1 cellular context compared by ENCODE assay signal in genomic region chr19:39846176-39846677, GRCh38.
A peak's percentile ranks its signal among the peaks of the same experiment; 100 is the strongest.
TF ChIP-seq lines count a peak whose summit lies in the region.

Gene FBL, minus strand, starts transcription at chr19:39846379. Its CDS starts 79 bp downstream, at chr19:39846300.

TF ChIP-seq in K562, 482 proteins besides CTCF, POLR2A, EP300 and RAD21 (continued from another document and continues in another):
- TF ChIP-seq ZMIZ1 (IDR thresholded peaks at IDR 0.05; ENCODE audit: low read depth in 2 of 2, low read length in 2 of 2), result peak in 1 of 2 experiments; percentile 75; a peak in 2 of 4 replicates
- TF ChIP-seq UBTF (IDR thresholded peaks at IDR 0.05; ENCODE audit: borderline replicate concordance in 1 of 2, low read depth in 2 of 2, low read length in 2 of 2), result peak in 1 of 2 experiments; percentile 75; a peak in 1 of 4 replicates
- TF ChIP-seq ETV5 (CRISPR knock-in tag; IDR thresholded peaks at IDR 0.05; ENCODE audit: low read depth), result no peak
- peak; percentile 84 for TF ChIP-seq CREM (IDR thresholded peaks at IDR 0.05; ENCODE audit: low read depth)
- 0 out of 2 replicates have a peak, but pooled peaks have one; percentile 17 for TF ChIP-seq ZNF592 (IDR thresholded peaks at IDR 0.05)
- TF ChIP-seq TEAD1 (CRISPR knock-in tag; IDR thresholded peaks at IDR 0.05), result no peak
- TF ChIP-seq NR2C2 (CRISPR knock-in tag; IDR thresholded peaks at IDR 0.05), result no peak
- 0 out of 2 replicates have a peak, but pooled peaks have one; percentile 46 for TF ChIP-seq NR2C2 (tag; IDR thresholded peaks at IDR 0.05)
- TF ChIP-seq ATF1 (CRISPR knock-in tag; IDR thresholded peaks at IDR 0.05), result no peak
- peak; percentile 65 for TF ChIP-seq ATF1 (tag; IDR thresholded peaks at IDR 0.05)
- TF ChIP-seq POLR2G (IDR thresholded peaks at IDR 0.05; ENCODE audit: low read depth, low read length), result peak; percentile 96
- peak in 1 of 2 experiments; percentile 99; a peak in 2 of 4 replicates for TF ChIP-seq MLLT1 (IDR thresholded peaks at IDR 0.05)
- peak in 2 of 3 experiments; percentile 9 to 26 for TF ChIP-seq YY1 (IDR thresholded peaks at IDR 0.05; ENCODE audit: borderline replicate concordance in 1 of 3, control insufficient read depth in 1 of 3, extremely low read depth in 1 of 3, insufficient read depth in 3 of 3, insufficient read length in 1 of 3, insufficient replicate concordance in 2 of 3, low read depth in 1 of 3, low read length in 2 of 3)
- peak; percentile 88; the same call in 1 of the 2 replicates for TF ChIP-seq PHF8 (IDR thresholded peaks at IDR 0.05; ENCODE audit: borderline replicate concordance, low read length)
- peak; percentile 66 to 88 for TF ChIP-seq E2F6 (IDR thresholded peaks at IDR 0.05; ENCODE audit: borderline replicate concordance in 1 of 2, extremely low read depth in 1 of 2, insufficient read depth in 1 of 2, insufficient read length in 1 of 2, low read depth in 1 of 2, low read length in 1 of 2, poor library complexity in 1 of 2, severe bottlenecking in 1 of 2)
- peak; percentile 97 for TF ChIP-seq ZBTB17 (CRISPR knock-in tag; IDR thresholded peaks at IDR 0.05)
- no peak for TF ChIP-seq SMARCC2 (IDR thresholded peaks at IDR 0.05; ENCODE audit: low read depth)
- no peak for TF ChIP-seq NUFIP1 (IDR thresholded peaks at IDR 0.05; ENCODE audit: partially characterized antibody)
- peak; percentile 70 for TF ChIP-seq BHLHE40 (IDR thresholded peaks at IDR 0.05; ENCODE audit: low read length)
- TF ChIP-seq MXI1 (IDR thresholded peaks at IDR 0.05; ENCODE audit: low read depth, low read length), result peak; percentile 80
- TF ChIP-seq L3MBTL2 (IDR thresholded peaks at IDR 0.05), result peak; percentile 57; the same call in 1 of the 2 replicates
- peak; percentile 62 for TF ChIP-seq POLR2AphosphoS5 (IDR thresholded peaks at IDR 0.05; ENCODE audit: control insufficient read depth, insufficient read depth, low read depth, low read length)
- TF ChIP-seq ATF7 (IDR thresholded peaks at IDR 0.05), result peak; percentile 40; the same call in 1 of the 2 replicates
- TF ChIP-seq SIN3A (IDR thresholded peaks at IDR 0.05; ENCODE audit: borderline replicate concordance in 2 of 2, control insufficient read depth in 1 of 2, low read depth in 2 of 2, low read length in 2 of 2), result peak; percentile 68 to 93; a peak in 2 of 4 replicates
- peak; percentile 14 for TF ChIP-seq MXD1 (CRISPR knock-in tag; IDR thresholded peaks at IDR 0.05; ENCODE audit: borderline replicate concordance, poor library complexity, severe bottlenecking)
- 0 out of 2 replicates have a peak, but pooled peaks have one; percentile 64 for TF ChIP-seq ZNF431 (CRISPR knock-in tag; IDR thresholded peaks at IDR 0.05)
- peak; percentile 9; the same call in 1 of the 2 replicates for TF ChIP-seq TFAP4 (CRISPR knock-in tag; IDR thresholded peaks at IDR 0.05; ENCODE audit: borderline replicate concordance)
- peak; percentile 54 for TF ChIP-seq HNRNPLL (IDR thresholded peaks at IDR 0.05; ENCODE audit: low read depth, low read length, poor library complexity, severe bottlenecking)
- TF ChIP-seq HMGN3 (IDR thresholded peaks at IDR 0.05; ENCODE audit: borderline replicate concordance, extremely low read depth, insufficient read length, low read depth, low read length), result peak; percentile 12
- TF ChIP-seq E2F3 (CRISPR knock-in tag; IDR thresholded peaks at IDR 0.05), result no peak
